In the genomic region with DNA sequence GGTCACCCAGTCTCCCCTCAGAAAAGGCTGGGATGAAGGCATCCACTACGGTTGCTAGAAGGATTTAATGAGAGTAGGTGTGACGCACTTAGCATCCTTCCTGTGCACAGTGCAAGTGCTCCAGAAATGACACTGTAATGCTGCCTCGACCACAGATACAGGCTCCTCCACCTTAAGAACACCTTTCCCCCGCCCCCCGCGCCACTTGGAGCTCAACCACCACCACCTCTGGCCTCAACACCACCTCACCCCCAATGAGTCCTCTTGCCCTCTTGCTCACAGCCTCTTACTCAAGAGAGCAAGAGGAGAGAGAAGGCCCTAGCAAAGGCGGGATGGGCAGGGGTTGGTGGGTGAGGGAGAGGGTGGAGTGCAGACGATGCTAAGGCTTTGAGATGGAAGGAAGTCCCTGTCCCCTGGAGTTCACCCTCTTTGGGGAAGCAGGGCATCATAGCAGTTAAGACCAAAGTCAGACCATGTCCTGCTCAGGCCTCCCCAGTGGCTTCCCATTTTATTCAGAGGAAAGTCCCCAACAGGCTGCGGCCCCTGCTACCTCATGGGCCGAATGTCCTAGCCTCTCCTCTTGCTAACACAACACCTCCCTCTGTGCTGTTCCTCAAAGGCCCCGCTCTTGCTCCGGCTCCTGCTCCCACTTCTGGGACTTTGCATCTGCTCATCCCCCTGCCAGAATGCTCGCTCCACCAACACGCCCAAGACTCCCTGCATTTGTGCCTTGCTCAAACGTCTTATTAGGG, we compare ENCODE assay signal across 1 cellular context.
TF ChIP-seq lines count a peak whose summit lies in the region.

No MANE protein-coding gene starts in this region.

TF ChIP-seq in GM12878, 131 proteins besides CTCF, POLR2A, EP300 and RAD21:
- TF ChIP-seq, protein P1, sequence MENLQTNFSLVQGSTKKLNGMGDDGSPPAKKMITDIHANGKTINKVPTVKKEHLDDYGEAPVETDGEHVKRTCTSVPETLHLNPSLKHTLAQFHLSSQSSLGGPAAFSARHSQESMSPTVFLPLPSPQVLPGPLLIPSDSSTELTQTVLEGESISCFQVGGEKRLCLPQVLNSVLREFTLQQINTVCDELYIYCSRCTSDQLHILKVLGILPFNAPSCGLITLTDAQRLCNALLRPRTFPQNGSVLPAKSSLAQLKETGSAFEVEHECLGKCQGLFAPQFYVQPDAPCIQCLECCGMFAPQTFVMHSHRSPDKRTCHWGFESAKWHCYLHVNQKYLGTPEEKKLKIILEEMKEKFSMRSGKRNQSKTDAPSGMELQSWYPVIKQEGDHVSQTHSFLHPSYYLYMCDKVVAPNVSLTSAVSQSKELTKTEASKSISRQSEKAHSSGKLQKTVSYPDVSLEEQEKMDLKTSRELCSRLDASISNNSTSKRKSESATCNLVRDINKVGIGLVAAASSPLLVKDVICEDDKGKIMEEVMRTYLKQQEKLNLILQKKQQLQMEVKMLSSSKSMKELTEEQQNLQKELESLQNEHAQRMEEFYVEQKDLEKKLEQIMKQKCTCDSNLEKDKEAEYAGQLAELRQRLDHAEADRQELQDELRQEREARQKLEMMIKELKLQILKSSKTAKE (IDR thresholded peaks at IDR 0.05; ENCODE audit: low read depth, poor library complexity, severe bottlenecking): no peak
- no peak for TF ChIP-seq BMI1 (IDR thresholded peaks at IDR 0.05; ENCODE audit: borderline replicate concordance)
- TF ChIP-seq EED (IDR thresholded peaks at IDR 0.05; ENCODE audit: low read depth): peak; percentile 49; the same call in 1 of the 2 replicates
- TF ChIP-seq RELB (IDR thresholded peaks at IDR 0.05; ENCODE audit: low read depth): peak; percentile 71; the same call in 1 of the 2 replicates
- TF ChIP-seq NFIC (IDR thresholded peaks at IDR 0.05; ENCODE audit: low read depth, low read length): no peak
- no peak for TF ChIP-seq LARP7 (IDR thresholded peaks at IDR 0.05)
- no peak for TF ChIP-seq YBX1 (IDR thresholded peaks at IDR 0.05)
- no peak for TF ChIP-seq SMAD1 (IDR thresholded peaks at IDR 0.05; ENCODE audit: low read depth, partially characterized antibody)
- TF ChIP-seq, protein P2, sequence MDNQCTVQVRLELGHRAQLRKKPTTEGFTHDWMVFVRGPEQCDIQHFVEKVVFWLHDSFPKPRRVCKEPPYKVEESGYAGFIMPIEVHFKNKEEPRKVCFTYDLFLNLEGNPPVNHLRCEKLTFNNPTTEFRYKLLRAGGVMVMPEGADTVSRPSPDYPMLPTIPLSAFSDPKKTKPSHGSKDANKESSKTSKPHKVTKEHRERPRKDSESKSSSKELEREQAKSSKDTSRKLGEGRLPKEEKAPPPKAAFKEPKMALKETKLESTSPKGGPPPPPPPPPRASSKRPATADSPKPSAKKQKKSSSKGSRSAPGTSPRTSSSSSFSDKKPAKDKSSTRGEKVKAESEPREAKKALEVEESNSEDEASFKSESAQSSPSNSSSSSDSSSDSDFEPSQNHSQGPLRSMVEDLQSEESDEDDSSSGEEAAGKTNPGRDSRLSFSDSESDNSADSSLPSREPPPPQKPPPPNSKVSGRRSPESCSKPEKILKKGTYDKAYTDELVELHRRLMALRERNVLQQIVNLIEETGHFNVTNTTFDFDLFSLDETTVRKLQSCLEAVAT (IDR thresholded peaks at IDR 0.05): no peak
- TF ChIP-seq, protein P3, sequence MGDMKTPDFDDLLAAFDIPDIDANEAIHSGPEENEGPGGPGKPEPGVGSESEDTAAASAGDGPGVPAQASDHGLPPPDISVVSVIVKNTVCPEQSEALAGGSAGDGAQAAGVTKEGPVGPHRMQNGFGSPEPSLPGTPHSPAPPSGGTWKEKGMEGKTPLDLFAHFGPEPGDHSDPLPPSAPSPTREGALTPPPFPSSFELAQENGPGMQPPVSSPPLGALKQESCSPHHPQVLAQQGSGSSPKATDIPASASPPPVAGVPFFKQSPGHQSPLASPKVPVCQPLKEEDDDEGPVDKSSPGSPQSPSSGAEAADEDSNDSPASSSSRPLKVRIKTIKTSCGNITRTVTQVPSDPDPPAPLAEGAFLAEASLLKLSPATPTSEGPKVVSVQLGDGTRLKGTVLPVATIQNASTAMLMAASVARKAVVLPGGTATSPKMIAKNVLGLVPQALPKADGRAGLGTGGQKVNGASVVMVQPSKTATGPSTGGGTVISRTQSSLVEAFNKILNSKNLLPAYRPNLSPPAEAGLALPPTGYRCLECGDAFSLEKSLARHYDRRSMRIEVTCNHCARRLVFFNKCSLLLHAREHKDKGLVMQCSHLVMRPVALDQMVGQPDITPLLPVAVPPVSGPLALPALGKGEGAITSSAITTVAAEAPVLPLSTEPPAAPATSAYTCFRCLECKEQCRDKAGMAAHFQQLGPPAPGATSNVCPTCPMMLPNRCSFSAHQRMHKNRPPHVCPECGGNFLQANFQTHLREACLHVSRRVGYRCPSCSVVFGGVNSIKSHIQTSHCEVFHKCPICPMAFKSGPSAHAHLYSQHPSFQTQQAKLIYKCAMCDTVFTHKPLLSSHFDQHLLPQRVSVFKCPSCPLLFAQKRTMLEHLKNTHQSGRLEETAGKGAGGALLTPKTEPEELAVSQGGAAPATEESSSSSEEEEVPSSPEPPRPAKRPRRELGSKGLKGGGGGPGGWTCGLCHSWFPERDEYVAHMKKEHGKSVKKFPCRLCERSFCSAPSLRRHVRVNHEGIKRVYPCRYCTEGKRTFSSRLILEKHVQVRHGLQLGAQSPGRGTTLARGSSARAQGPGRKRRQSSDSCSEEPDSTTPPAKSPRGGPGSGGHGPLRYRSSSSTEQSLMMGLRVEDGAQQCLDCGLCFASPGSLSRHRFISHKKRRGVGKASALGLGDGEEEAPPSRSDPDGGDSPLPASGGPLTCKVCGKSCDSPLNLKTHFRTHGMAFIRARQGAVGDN (IDR thresholded peaks at IDR 0.05): peak; percentile 62; the same call in 1 of the 2 replicates
- TF ChIP-seq IKZF1 (conservative IDR thresholded peaks at IDR 0.05): peak; percentile 58
- 0 out of 2 replicates have a peak, but pooled peaks have one; percentile 41 for TF ChIP-seq NBN (IDR thresholded peaks at IDR 0.05)
- peak in 1 of 2 experiments; percentile 25; a peak in 2 of 4 replicates for TF ChIP-seq IKZF2 (IDR thresholded peaks at IDR 0.05)
- TF ChIP-seq SMARCA5 (IDR thresholded peaks at IDR 0.05): no peak
- TF ChIP-seq HSF1 (IDR thresholded peaks at IDR 0.05; ENCODE audit: low read depth, low read length): no peak
- 0 out of 2 replicates have a peak, but pooled peaks have one; percentile 9 for TF ChIP-seq RUNX3 (IDR thresholded peaks at IDR 0.05; ENCODE audit: low read length)
- TF ChIP-seq CREM (IDR thresholded peaks at IDR 0.05; ENCODE audit: low read depth): peak; percentile 7; the same call in 1 of the 2 replicates
